9 cellular contexts compared by ENCODE assay signal in genomic region chr2:85886141-85886540, GRCh38. TPM values are rescaled to one million over a fixed set of nuclear protein-coding genes. Genes with fewer than 3 reads are reported as not detected.
DNase-seq lines count a peak whose midpoint lies in the region; ATAC-seq and TF ChIP-seq lines count a peak whose summit lies in the region.
"Had no signal": no experiment of that assay in that cellular context is flagged by ENCODE, and none has a peak within 500 bp of the region (broad histone marks: within the 10 kb centered on the region; RNA-seq: fewer than 3 reads in every experiment).

No MANE protein-coding gene starts in this region.

- no peaks in the 10 kb centered on the region for H4K20me1 ChIP-seq in mammary epithelial cell (ENCODE audit: insufficient read depth, low read length)

- intact Hi-C loops in mammary epithelial cell (cut with micrococcal nuclease) (loop anchor here (1.0 kb wide), 1 partner anchor 194 kb away; no protein-coding TSS in a partner anchor), natural killer cell (cut with micrococcal nuclease) (loop anchor here (2.0 to 10.0 kb wide), 3 partner anchors 194 to 309 kb away; partner anchors contain the start of genes GNLY, IMMT, MRPL35 and POLR1A)

- peak overlapping the region; percentile 82 for H3K4me3 Mint-ChIP-seq in activated naive CD4-positive, alpha-beta T cell treated with anti-CD3 and anti-CD28 coated beads, Interleukin-2, amount 10 ng/mL, durations not matched to agents 7 days and 5 days
- peak overlapping the region; percentile 78 for H3K4me3 Mint-ChIP-seq in natural killer cell
- H3K4me3 Mint-ChIP-seq: H9 had no signal

- TF ChIP-seq CTCF in mammary epithelial cell (conservative IDR thresholded peaks at IDR 0.05 in 1 of 2, IDR thresholded peaks at IDR 0.05 in 1 of 2; ENCODE audit: extremely low read depth in 1 of 2, insufficient read depth in 1 of 2, low read depth in 1 of 2, low read length in 2 of 2) (no peak), natural killer cell (IDR thresholded peaks at IDR 0.05) (no peak)

- H3K27me3 Mint-ChIP-seq in activated naive CD4-positive, alpha-beta T cell treated with anti-CD3 and anti-CD28 coated beads, Interleukin-2, amount 10 ng/mL, durations not matched to agents 7 days and 5 days, result no peaks in the 10 kb centered on the region
- H3K27me3 Mint-ChIP-seq in natural killer cell (ENCODE audit: low read depth in 2 of 2), result no peaks in the 10 kb centered on the region

- H3K4me1 Mint-ChIP-seq in activated naive CD4-positive, alpha-beta T cell treated with anti-CD3 and anti-CD28 coated beads, Interleukin-2, amount 10 ng/mL, durations not matched to agents 7 days and 5 days, result peaks cover 57% of the 10 kb centered on the region
- peaks cover 72% of the 10 kb centered on the region in 2 donors for H3K4me1 Mint-ChIP-seq in natural killer cell

- H3K27ac ChIP-seq in mammary epithelial cell (ENCODE audit: insufficient read depth, low read depth, low read length) (peak overlapping the region; percentile 3), urinary bladder (ENCODE audit: low read depth) (peak overlapping the region; percentile 60)

- H3K4me3 ChIP-seq in mammary epithelial cell (replicated peaks in 1 of 3; ENCODE audit: insufficient read depth in 1 of 3, low read depth in 2 of 3, low read length in 3 of 3), result no peak overlapping the region
- H3K4me3 ChIP-seq in urinary bladder (ENCODE audit: low read depth, low read length), result peak overlapping the region; percentile 4

- H3K36me3 Mint-ChIP-seq in activated naive CD4-positive, alpha-beta T cell treated with anti-CD3 and anti-CD28 coated beads, Interleukin-2, amount 10 ng/mL, durations not matched to agents 7 days and 5 days, result peaks cover 47% of the 10 kb centered on the region
- H3K36me3 Mint-ChIP-seq in natural killer cell, result peaks cover 5% of the 10 kb centered on the region

- in situ Hi-C loops in mammary epithelial cell (cut with MboI; ENCODE audit: low sequenced_read_pairs in 2 of 2), result loop anchor here in 1 of 2 donors (5.0 to 10.0 kb wide), 2 partner anchors 129 to 176 kb away; no protein-coding TSS in a partner anchor

- no TSS peak for BruUV-seq in mammary epithelial cell (replicated peaks; lab: Mats Ljungman, UMichigan)

- peaks cover 48% of the 10 kb centered on the region for H3K79me2 ChIP-seq in mammary epithelial cell (ENCODE audit: insufficient read depth, low read length)

- no peak overlapping the region for H3K9ac ChIP-seq in mammary epithelial cell (ENCODE audit: insufficient read depth, low read length)

- no peak for DNase-seq in activated naive CD4-positive, alpha-beta T cell treated with anti-CD3 and anti-CD28 coated beads, Interleukin-2, amount 10 ng/mL, durations not matched to agents 7 days and 5 days
- no peak for DNase-seq in activated naive CD4-positive, alpha-beta T cell treated with Interleukin-2 at 50 U/mL for 16 hours
- DNase-seq in mammary epithelial cell (no peak), natural killer cell (no peak), NCI-H1105 (lab: John Stamatoyannopoulos, UW) (no peak), HuH-7 (ENCODE audit: low spot score) (no peak), DMS53 treated with DMSO at 0.1 percent for 48 hours (lab: John Stamatoyannopoulos, UW; ENCODE audit: unreplicated experiment) (no peak)
- DNase-seq: H9 had no signal

- peaks cover 5% of the 10 kb centered on the region for H3K9me3 ChIP-seq in mammary epithelial cell (replicated peaks; ENCODE audit: insufficient read depth, low read length)

- peaks cover 16% of the 10 kb centered on the region for H3K9me3 Mint-ChIP-seq in activated naive CD4-positive, alpha-beta T cell treated with anti-CD3 and anti-CD28 coated beads, Interleukin-2, amount 10 ng/mL, durations not matched to agents 7 days and 5 days
- peaks cover under 1 to 4% of the 10 kb centered on the region in 2 donors for H3K9me3 Mint-ChIP-seq in natural killer cell

- H3K27ac Mint-ChIP-seq in activated naive CD4-positive, alpha-beta T cell treated with anti-CD3 and anti-CD28 coated beads, Interleukin-2, amount 10 ng/mL, durations not matched to agents 7 days and 5 days, result no peak overlapping the region
- H3K27ac Mint-ChIP-seq in natural killer cell, result peak overlapping the region; percentile 69 to 84
- H3K27ac Mint-ChIP-seq: H9 had no signal

- H2AFZ ChIP-seq in mammary epithelial cell (ENCODE audit: low read depth, low read length), result no peak overlapping the region

- H3K27me3 ChIP-seq in mammary epithelial cell (ENCODE audit: insufficient read depth, low read length), result no peaks in the 10 kb centered on the region

- 87% methylated on average over 8 of the region's 8 CpGs for WGBS in mammary epithelial cell (ENCODE audit: low coverage, missing lambda C conversion rate)
- 79% methylated on average over 8 of the region's 8 CpGs for WGBS in urinary bladder

- peak overlapping the region; percentile 95 for H3K4me2 ChIP-seq in mammary epithelial cell (ENCODE audit: insufficient read depth, low read depth, low read length)

- ATAC-seq in natural killer cell, result no peak

- H3K4me1 ChIP-seq in mammary epithelial cell (ENCODE audit: insufficient read depth, low read length) (peaks cover 36% of the 10 kb centered on the region), urinary bladder (ENCODE audit: insufficient read depth) (peaks cover 3% of the 10 kb centered on the region)

- CTCF ChIA-PET in activated naive CD4-positive, alpha-beta T cell treated with anti-CD3 and anti-CD28 coated beads, Interleukin-2, amount 10 ng/mL, durations not matched to agents 7 days and 5 days (lab: Charles Lee), result interaction anchor here (0.8 to 7.7 kb wide), 7 partner anchors 42 to 193 kb away, joined by 3 to 170 read pairs (median 3); no protein-coding TSS in a partner anchor
- CTCF ChIA-PET in mammary epithelial cell (lab: Charles Lee; ENCODE audit: low non-redundant PET), result interaction anchor here (1.0 kb wide), 1 partner anchor 59 kb away, joined by 10 read pairs; no protein-coding TSS in a partner anchor

- H3K36me3 ChIP-seq in mammary epithelial cell (ENCODE audit: insufficient read depth, low read length), result no peaks in the 10 kb centered on the region
- no peaks in the 10 kb centered on the region for H3K36me3 ChIP-seq in urinary bladder (ENCODE audit: insufficient read depth)

- dilution Hi-C loops in mammary epithelial cell (cut with HindIII; ENCODE audit: low sequenced_read_pairs), result no loop called here

RNA-seq across cellular contexts. Expression of gene ST3GAL5, which starts 2.6 kb away (rescaled TPM):
- total RNA-seq in mammary epithelial cell (10 to 100 TPM; 12.0 to 25.1 TPM), natural killer cell (10 to 100 TPM; 54.6 to 72.4 (median 66.1) TPM), urinary bladder (59.4 TPM)
- polyA plus RNA-seq in mammary epithelial cell (13.0 TPM), urinary bladder (31.1 TPM)
- 2.9 TPM for polyA minus RNA-seq in mammary epithelial cell
